In the genomic region with DNA sequence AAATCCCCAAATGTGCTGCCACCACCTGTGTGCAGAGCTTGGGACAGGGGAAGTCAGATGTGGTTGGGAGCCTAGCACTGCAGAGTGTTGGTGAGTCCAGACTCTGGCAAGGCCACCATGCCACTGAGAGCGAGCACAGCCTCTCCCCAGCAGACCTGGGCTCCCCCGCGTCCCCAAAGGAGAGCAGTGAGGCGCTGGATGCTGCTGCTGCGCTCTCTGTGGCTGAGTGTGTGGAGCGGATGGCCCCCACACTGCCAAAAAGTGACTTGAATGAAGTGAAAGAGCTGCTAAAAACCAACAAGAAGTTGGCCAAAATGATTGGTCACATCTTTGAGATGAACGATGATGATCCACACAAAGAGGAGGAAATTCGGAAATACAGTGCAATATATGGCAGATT, we compare ENCODE assay signal across 1 cellular context.
TF ChIP-seq lines count a peak whose summit lies in the region.

No MANE protein-coding gene starts in this region.

TF ChIP-seq in H1, 55 proteins besides CTCF, POLR2A, EP300 and RAD21 (continued from another document):
- TF ChIP-seq, protein P1, sequence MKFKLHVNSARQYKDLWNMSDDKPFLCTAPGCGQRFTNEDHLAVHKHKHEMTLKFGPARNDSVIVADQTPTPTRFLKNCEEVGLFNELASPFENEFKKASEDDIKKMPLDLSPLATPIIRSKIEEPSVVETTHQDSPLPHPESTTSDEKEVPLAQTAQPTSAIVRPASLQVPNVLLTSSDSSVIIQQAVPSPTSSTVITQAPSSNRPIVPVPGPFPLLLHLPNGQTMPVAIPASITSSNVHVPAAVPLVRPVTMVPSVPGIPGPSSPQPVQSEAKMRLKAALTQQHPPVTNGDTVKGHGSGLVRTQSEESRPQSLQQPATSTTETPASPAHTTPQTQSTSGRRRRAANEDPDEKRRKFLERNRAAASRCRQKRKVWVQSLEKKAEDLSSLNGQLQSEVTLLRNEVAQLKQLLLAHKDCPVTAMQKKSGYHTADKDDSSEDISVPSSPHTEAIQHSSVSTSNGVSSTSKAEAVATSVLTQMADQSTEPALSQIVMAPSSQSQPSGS (IDR thresholded peaks at IDR 0.05; ENCODE audit: low read length) = no peak
- no peak for TF ChIP-seq FOSL1 (IDR thresholded peaks at IDR 0.05; ENCODE audit: insufficient read depth, low read depth, low read length)
- no peak for TF ChIP-seq SP4 (IDR thresholded peaks at IDR 0.05; ENCODE audit: low read length)
- TF ChIP-seq, protein P2, sequence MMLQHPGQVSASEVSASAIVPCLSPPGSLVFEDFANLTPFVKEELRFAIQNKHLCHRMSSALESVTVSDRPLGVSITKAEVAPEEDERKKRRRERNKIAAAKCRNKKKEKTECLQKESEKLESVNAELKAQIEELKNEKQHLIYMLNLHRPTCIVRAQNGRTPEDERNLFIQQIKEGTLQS (IDR thresholded peaks at IDR 0.05; ENCODE audit: insufficient read depth, low read depth, low read length) = no peak
- TF ChIP-seq TBP (IDR thresholded peaks at IDR 0.05; ENCODE audit: low read depth, low read length) = no peak
- TF ChIP-seq, protein P3, sequence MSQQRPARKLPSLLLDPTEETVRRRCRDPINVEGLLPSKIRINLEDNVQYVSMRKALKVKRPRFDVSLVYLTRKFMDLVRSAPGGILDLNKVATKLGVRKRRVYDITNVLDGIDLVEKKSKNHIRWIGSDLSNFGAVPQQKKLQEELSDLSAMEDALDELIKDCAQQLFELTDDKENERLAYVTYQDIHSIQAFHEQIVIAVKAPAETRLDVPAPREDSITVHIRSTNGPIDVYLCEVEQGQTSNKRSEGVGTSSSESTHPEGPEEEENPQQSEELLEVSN (IDR thresholded peaks at IDR 0.05) = no peak
- no peak for TF ChIP-seq CEBPB (IDR thresholded peaks at IDR 0.05; ENCODE audit: low read depth, low read length)
- no peak for TF ChIP-seq POLR2AphosphoS5 (IDR thresholded peaks at IDR 0.05; ENCODE audit: low read depth, low read length)
- no peak for TF ChIP-seq SRF (IDR thresholded peaks at IDR 0.05; ENCODE audit: low read depth, low read length)
